23 cellular contexts compared by ENCODE assay signal in the genomic region with DNA sequence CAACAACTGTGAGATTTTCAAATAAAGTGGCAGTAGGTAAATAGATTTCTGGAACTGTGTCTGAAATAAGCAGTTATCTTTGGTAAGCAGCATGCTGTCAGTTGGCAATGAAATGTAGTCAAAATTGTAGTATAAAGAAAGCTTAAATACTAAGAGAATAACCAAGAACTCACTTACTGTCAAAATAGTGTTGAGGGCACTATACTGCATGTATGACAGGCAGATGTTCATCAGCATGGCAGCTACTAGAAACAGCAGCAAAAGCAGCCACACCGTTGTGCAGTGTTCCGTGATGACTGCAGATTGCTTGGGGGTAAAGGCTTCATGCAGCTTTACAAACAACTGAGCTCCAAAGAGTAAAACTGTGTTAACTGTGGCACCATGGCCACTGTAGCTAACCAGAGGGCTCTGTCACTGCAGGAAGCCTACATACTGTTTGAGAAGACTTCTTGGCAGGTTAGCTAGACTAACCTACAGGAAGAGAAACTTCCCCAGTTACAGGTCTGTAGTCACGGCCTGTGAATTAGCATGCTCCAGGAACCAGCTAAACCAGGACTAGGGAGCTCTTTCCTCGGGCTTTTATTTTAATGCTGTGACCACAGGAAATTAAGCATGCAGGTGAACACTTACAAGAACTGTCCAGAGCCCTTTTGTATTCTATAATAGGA.
"Had no signal": no experiment of that assay in that cellular context is flagged by ENCODE, and none has a peak within 500 bp of the region (broad histone marks: within the 10 kb centered on the region; RNA-seq: fewer than 3 reads in every experiment).

No MANE protein-coding gene starts in this region.

- ATAC-seq: activated naive CD8-positive, alpha-beta T cell treated with anti-CD3 and anti-CD28 coated beads, Interleukin-2, amount 50 U/mL, for 24 hours; activated T-cell treated with anti-CD3 and anti-CD28 coated beads, Interleukin-2, amount 50 U/mL, for 4 hours; effector memory CD8-positive, alpha-beta T cell; stimulated activated naive CD8-positive, alpha-beta T cell treated with anti-CD3 and anti-CD28 coated beads, Interleukin-15, Interleukin-2, amounts not matched to agents 100 U/mL and 50 U/mL, for 24 hours had no signal

- H3K36me3 Mint-ChIP-seq: activated naive CD4-positive, alpha-beta T cell treated with anti-CD3 and anti-CD28 coated beads, Interleukin-2, amount 10 ng/mL, durations not matched to agents 7 days and 5 days; brain had no signal

- DNase-seq: activated CD4-positive, alpha-beta T cell treated with anti-CD3 and anti-CD28 coated beads, Interleukin-2, amount 10 ng/mL, durations not matched to agents 7 days and 5 days; activated CD8-positive, alpha-beta memory T cell treated with anti-CD3 and anti-CD28 coated beads, Interleukin-2, amount 50 U/mL, for 4 hours; activated effector memory CD4-positive, alpha-beta T cell treated with Interleukin-2 at 50 U/mL for 16 hours; activated naive CD4-positive, alpha-beta T cell treated with anti-CD3 and anti-CD28 coated beads, Interleukin-2, amount 10 ng/mL, durations not matched to agents 7 days and 5 days; activated naive CD8-positive, alpha-beta T cell treated with anti-CD3 and anti-CD28 coated beads, Interleukin-2, amount 50 U/mL, for 24 hours; activated T-cell treated with anti-CD3 and anti-CD28 coated beads, Interleukin-2, amount 50 U/mL, for 4 hours; anterior cingulate cortex; caudate nucleus; effector memory CD8-positive, alpha-beta T cell; hypothalamus; kidney; left ventricle myocardium inferior; mammary epithelial cell; midbrain; nucleus accumbens; stimulated activated CD4-positive, alpha-beta T cell treated with anti-CD3 and anti-CD28 coated beads, Interleukin-12 subunit alpha, Interleukin-12 subunit beta, amount 100 ng/mL, for 4 hours; stimulated activated CD4-positive, alpha-beta T cell treated with anti-CD3 and anti-CD28 coated beads, Interleukin-2, amount 100 ng/mL, for 24 hours; stimulated activated naive CD8-positive, alpha-beta T cell treated with anti-CD3 and anti-CD28 coated beads, Interleukin-15, Interleukin-2, amounts not matched to agents 100 U/mL and 50 U/mL, for 24 hours; substantia nigra; tibial artery had no signal

- H3K27me3 Mint-ChIP-seq: activated CD4-positive, alpha-beta T cell treated with anti-CD3 and anti-CD28 coated beads, Interleukin-2, amount 10 ng/mL, durations not matched to agents 7 days and 5 days; activated naive CD4-positive, alpha-beta T cell treated with anti-CD3 and anti-CD28 coated beads, Interleukin-2, amount 10 ng/mL, durations not matched to agents 7 days and 5 days; activated naive CD8-positive, alpha-beta T cell treated with anti-CD3 and anti-CD28 coated beads, Interleukin-2, amount 50 U/mL, for 24 hours; brain; effector memory CD8-positive, alpha-beta T cell had no signal

- H3K36me3 ChIP-seq: left ventricle myocardium inferior, right atrium auricular region, tibial artery had no signal

- H3K9me3 ChIP-seq: left ventricle myocardium inferior, right atrium auricular region, tibial artery had no signal

- H3K4me1 Mint-ChIP-seq: activated CD4-positive, alpha-beta T cell treated with anti-CD3 and anti-CD28 coated beads, Interleukin-2, amount 10 ng/mL, durations not matched to agents 7 days and 5 days; activated naive CD4-positive, alpha-beta T cell treated with anti-CD3 and anti-CD28 coated beads, Interleukin-2, amount 10 ng/mL, durations not matched to agents 7 days and 5 days; activated naive CD8-positive, alpha-beta T cell treated with anti-CD3 and anti-CD28 coated beads, Interleukin-2, amount 50 U/mL, for 24 hours; brain; nephron had no signal

- H3K9me3 Mint-ChIP-seq: activated CD4-positive, alpha-beta T cell treated with anti-CD3 and anti-CD28 coated beads, Interleukin-2, amount 10 ng/mL, durations not matched to agents 7 days and 5 days; activated T-cell treated with anti-CD3 and anti-CD28 coated beads, Interleukin-2, amount 50 U/mL, for 4 hours; brain had no signal

- H3K4me3 ChIP-seq: left ventricle myocardium inferior, right atrium auricular region, tibial artery had no signal

- H3K4me1 ChIP-seq: left ventricle myocardium inferior, right atrium auricular region, tibial artery had no signal

- H3K27me3 ChIP-seq: right atrium auricular region, tibial artery had no signal

- H3K27ac ChIP-seq: left ventricle myocardium inferior, right atrium auricular region, tibial artery had no signal

- H3K27ac Mint-ChIP-seq: activated CD4-positive, alpha-beta T cell treated with anti-CD3 and anti-CD28 coated beads, Interleukin-2, amount 10 ng/mL, durations not matched to agents 7 days and 5 days; activated naive CD4-positive, alpha-beta T cell treated with anti-CD3 and anti-CD28 coated beads, Interleukin-2, amount 10 ng/mL, durations not matched to agents 7 days and 5 days; activated naive CD8-positive, alpha-beta T cell treated with anti-CD3 and anti-CD28 coated beads, Interleukin-2, amount 50 U/mL, for 24 hours; brain; effector memory CD8-positive, alpha-beta T cell; nephron had no signal

- H3K4me3 Mint-ChIP-seq: activated CD4-positive, alpha-beta T cell treated with anti-CD3 and anti-CD28 coated beads, Interleukin-2, amount 10 ng/mL, durations not matched to agents 7 days and 5 days; activated naive CD4-positive, alpha-beta T cell treated with anti-CD3 and anti-CD28 coated beads, Interleukin-2, amount 10 ng/mL, durations not matched to agents 7 days and 5 days; activated naive CD8-positive, alpha-beta T cell treated with anti-CD3 and anti-CD28 coated beads, Interleukin-2, amount 50 U/mL, for 24 hours; activated T-cell treated with anti-CD3 and anti-CD28 coated beads, Interleukin-2, amount 50 U/mL, for 4 hours; brain; effector memory CD8-positive, alpha-beta T cell; nephron had no signal
